Comparison of ENCODE assay signal across 8 cellular contexts in the genomic region with DNA sequence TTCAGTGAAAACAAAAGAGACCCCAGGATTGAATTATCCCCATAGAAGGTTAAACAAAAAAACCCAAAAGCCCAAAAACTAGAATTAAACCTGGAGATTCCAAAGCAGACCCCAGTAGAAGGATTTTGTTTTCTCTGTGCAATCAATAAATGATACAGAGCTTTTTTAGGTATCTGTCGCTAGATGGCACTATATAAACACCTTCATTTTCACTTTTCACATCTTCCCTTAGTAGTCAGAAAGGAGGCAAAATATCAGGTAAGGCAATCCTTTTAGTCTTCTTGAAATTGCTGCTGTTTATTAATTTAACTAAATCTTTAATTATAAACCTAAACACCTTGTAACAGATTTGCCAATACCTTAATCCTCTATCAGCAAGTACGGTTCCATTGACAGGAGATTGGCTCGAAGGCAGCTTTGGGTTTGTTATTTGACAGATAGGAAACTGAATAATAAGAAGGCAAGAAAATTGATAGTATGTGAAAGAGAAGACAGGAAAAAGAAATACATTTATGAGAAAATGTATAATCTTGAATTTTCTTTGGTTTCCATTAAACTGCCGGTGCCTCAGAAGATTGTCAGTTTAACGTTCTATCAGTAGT. TPM values are rescaled to one million over a fixed set of nuclear protein-coding genes. Genes with fewer than 3 reads are reported as not detected.
DNase-seq lines count a peak whose midpoint lies in the region; ATAC-seq and TF ChIP-seq lines count a peak whose summit lies in the region.

No MANE protein-coding gene starts in this region.

- peaks cover 14% of the 10 kb centered on the region for H3K27me3 ChIP-seq in DOHH2 (ENCODE audit: control insufficient read depth, low read length)
- H3K27me3 ChIP-seq in SU-DHL-6 (ENCODE audit: low read length) = no peaks in the 10 kb centered on the region
- no peaks in the 10 kb centered on the region for H3K27me3 ChIP-seq in gastroesophageal sphincter
- H3K27me3 ChIP-seq in suprapubic skin = no peaks in the 10 kb centered on the region

- H3K4me2 ChIP-seq in DOHH2 (ENCODE audit: low read length) = no peak overlapping the region
- no peak overlapping the region for H3K4me2 ChIP-seq in SU-DHL-6 (ENCODE audit: low read depth, low read length, poor library complexity, severe bottlenecking)

- H3F3A ChIP-seq in DOHH2 (ENCODE audit: control insufficient read depth, insufficient read depth) = no peaks in the 10 kb centered on the region
- no peaks in the 10 kb centered on the region for H3F3A ChIP-seq in SU-DHL-6 (ENCODE audit: insufficient read depth)

- H4K20me1 ChIP-seq in DOHH2 (ENCODE audit: control insufficient read depth, insufficient read depth, low read depth, low read length) (no peaks in the 10 kb centered on the region), SU-DHL-6 (ENCODE audit: low read depth, low read length) (no peaks in the 10 kb centered on the region)

- H2AFZ ChIP-seq in SU-DHL-6 (ENCODE audit: low read depth, low read length, severe bottlenecking) = no peak overlapping the region

- H3K27me3 Mint-ChIP-seq in activated naive CD8-positive, alpha-beta T cell treated with anti-CD3 and anti-CD28 coated beads for 36 hours = peaks cover 8% of the 10 kb centered on the region

- no peaks in the 10 kb centered on the region for H3K36me3 Mint-ChIP-seq in activated naive CD8-positive, alpha-beta T cell treated with anti-CD3 and anti-CD28 coated beads for 36 hours

- H3K9me3 ChIP-seq in DOHH2 (ENCODE audit: control insufficient read depth, insufficient read depth, low read length) (no peaks in the 10 kb centered on the region), SU-DHL-6 (ENCODE audit: insufficient read depth, low read length) (no peaks in the 10 kb centered on the region), gastroesophageal sphincter (no peaks in the 10 kb centered on the region), suprapubic skin (no peaks in the 10 kb centered on the region)

- H3K27ac ChIP-seq in DOHH2 (ENCODE audit: low read depth, low read length) = no peak overlapping the region
- no peak overlapping the region for H3K27ac ChIP-seq in SU-DHL-6 (ENCODE audit: low read depth, low read length)
- no peak overlapping the region for H3K27ac ChIP-seq in gastroesophageal sphincter
- no peak overlapping the region for H3K27ac ChIP-seq in suprapubic skin

- H3K36me3 ChIP-seq in DOHH2 (ENCODE audit: control insufficient read depth, low read length) (no peaks in the 10 kb centered on the region), SU-DHL-6 (ENCODE audit: low read length) (no peaks in the 10 kb centered on the region), gastroesophageal sphincter (no peaks in the 10 kb centered on the region), suprapubic skin (no peaks in the 10 kb centered on the region)

- no peak overlapping the region for H3K9ac ChIP-seq in SU-DHL-6 (ENCODE audit: low read length)

- H3K4me3 Mint-ChIP-seq in activated naive CD8-positive, alpha-beta T cell treated with anti-CD3 and anti-CD28 coated beads for 36 hours = no peak overlapping the region

- H3K4me1 ChIP-seq in DOHH2 (ENCODE audit: control insufficient read depth, low read length) (no peaks in the 10 kb centered on the region), gastroesophageal sphincter (peaks cover 0 to 13% (median 0%) of the 10 kb centered on the region in 3 donors), suprapubic skin (no peaks in the 10 kb centered on the region)

- DNase-seq in GM20000 (ENCODE audit: low spot score) = peak; percentile 56
- peak; percentile 69 for DNase-seq in LoVo (ENCODE audit: low spot score)
- no peak for DNase-seq in suprapubic skin (ENCODE audit: low spot score in 2 of 2)
- no peak for DNase-seq in RPMI8226
- DNase-seq in activated naive CD8-positive, alpha-beta T cell treated with anti-CD3 and anti-CD28 coated beads for 36 hours = no peak

- H3K4me1 Mint-ChIP-seq in activated naive CD8-positive, alpha-beta T cell treated with anti-CD3 and anti-CD28 coated beads for 36 hours = peaks cover 3% of the 10 kb centered on the region

- peak; percentile 62 for TF ChIP-seq CTCF in DOHH2 (IDR thresholded peaks at IDR 0.05; ENCODE audit: low read depth, low read length, poor library complexity, severe bottlenecking)
- TF ChIP-seq CTCF in GM20000 (IDR thresholded peaks at IDR 0.05; ENCODE audit: extremely low read depth, missing control alignments) = peak; percentile 25
- peak; percentile 39 for TF ChIP-seq CTCF in SU-DHL-6 (IDR thresholded peaks at IDR 0.05; ENCODE audit: insufficient read depth, low read length, poor library complexity, severe bottlenecking)
- TF ChIP-seq CTCF in gastroesophageal sphincter (IDR thresholded peaks at IDR 0.05) = peak; percentile 48 to 69 (median 55)
- TF ChIP-seq CTCF in suprapubic skin (IDR thresholded peaks at IDR 0.05) = peak; percentile 26 to 46

- H3K9me2 ChIP-seq in DOHH2 (replicated peaks; ENCODE audit: control insufficient read depth, low read length) = no peaks in the 10 kb centered on the region
- H3K9me2 ChIP-seq in SU-DHL-6 (replicated peaks; ENCODE audit: insufficient read depth, low read length) = no peaks in the 10 kb centered on the region

- no peak overlapping the region for H3K4me3 ChIP-seq in DOHH2 (ENCODE audit: low read length)
- H3K4me3 ChIP-seq in SU-DHL-6 (ENCODE audit: insufficient read depth, low read length, poor library complexity, severe bottlenecking) = no peak overlapping the region
- H3K4me3 ChIP-seq in gastroesophageal sphincter = no peak overlapping the region
- H3K4me3 ChIP-seq in suprapubic skin = no peak overlapping the region

- TF ChIP-seq POLR2A in gastroesophageal sphincter (IDR thresholded peaks at IDR 0.05) = no peak
- no peak for TF ChIP-seq POLR2A in suprapubic skin (IDR thresholded peaks at IDR 0.05)

- H3K27ac Mint-ChIP-seq in activated naive CD8-positive, alpha-beta T cell treated with anti-CD3 and anti-CD28 coated beads for 36 hours = no peak overlapping the region

- 70 to 73% methylated on average over 5 of the region's 5 CpGs for WGBS in gastroesophageal sphincter (ENCODE audit: low coverage in 1 of 2), 2 donors
- 69% methylated on average over 5 of the region's 5 CpGs for WGBS in suprapubic skin

- TF ChIP-seq EP300 in gastroesophageal sphincter (IDR thresholded peaks at IDR 0.05) (no peak), suprapubic skin (IDR thresholded peaks at IDR 0.05) (no peak)

- H3K9me3 Mint-ChIP-seq in activated naive CD8-positive, alpha-beta T cell treated with anti-CD3 and anti-CD28 coated beads for 36 hours = no peaks in the 10 kb centered on the region

- H3K79me2 ChIP-seq in DOHH2 (ENCODE audit: control insufficient read depth, low read length) = no peaks in the 10 kb centered on the region
- no peaks in the 10 kb centered on the region for H3K79me2 ChIP-seq in SU-DHL-6 (ENCODE audit: insufficient read depth, low read length)

- ATAC-seq in gastroesophageal sphincter = no peak

RNA-seq across cellular contexts. Expression of a gene that starts 23.3 kb away (rescaled TPM):
- total RNA-seq in gastroesophageal sphincter (10 to 100 TPM; 26.9 to 42.3 (median 30.8) TPM), suprapubic skin (10 to 100 TPM; 13.6 to 27.6 (median 18.1) TPM)
- 10 to 100 TPM; 25.7 to 27.0 TPM for total RNA-seq in activated naive CD8-positive, alpha-beta T cell treated with anti-CD3 and anti-CD28 coated beads for 36 hours

Comparison
In these comparisons a context has a peak if more than half of its experiments do, and no peak if none do; other contexts are left out.
1. DNase-seq: peak in GM20000 (single experiment) and LoVo (single experiment); none in suprapubic skin (0 of 2), RPMI8226 (single experiment) and activated naive CD8-positive, alpha-beta T cell treated with anti-CD3 and anti-CD28 coated beads for 36 hours (single experiment).
2. Peak in every context shown above with its lines, with median percentiles within 50 percentile points of each other: CTCF ChIP-seq.